ENCODE assay signal across 24 cellular contexts in genomic region chr6:90708410-90708809, GRCh38.
"Had no signal": no experiment of that assay in that cellular context is flagged by ENCODE, and none has a peak within 500 bp of the region (broad histone marks: within the 10 kb centered on the region; RNA-seq: fewer than 3 reads in every experiment).

No MANE protein-coding gene starts in this region.

- H3K36me3 Mint-ChIP-seq: naive thymus-derived CD8-positive, alpha-beta T cell; stimulated activated effector memory CD8-positive, alpha-beta T cell treated with anti-CD3 and anti-CD28 coated beads, Interleukin-12 subunit alpha, Interleukin-12 subunit beta, amount 100 ng/mL, for 72 hours had no signal

- H3K36me3 ChIP-seq: left lung, lower lobe of right lung, pancreas, sigmoid colon, spleen, suprapubic skin, thoracic aorta, tibial artery, upper lobe of right lung had no signal

- H3K9me3 ChIP-seq: left lung, lower lobe of right lung, pancreas, psoas muscle, sigmoid colon, spleen, suprapubic skin, thoracic aorta, tibial artery, upper lobe of right lung had no signal

- H3K4me3 ChIP-seq: left lung, lower lobe of right lung, pancreas, psoas muscle, sigmoid colon, spleen, suprapubic skin, thoracic aorta, tibial artery, upper lobe of right lung had no signal

- DNase-seq: hippocampal formation; kidney glomerular epithelial cell; left cardiac atrium; left lung; lower lobe of right lung; mammary epithelial cell; mesenchymal stem cell; naive thymus-derived CD8-positive, alpha-beta T cell; nucleus accumbens; pancreas; posterior cingulate gyrus; psoas muscle; sigmoid colon; small intestine; spleen; stimulated activated CD4-positive, alpha-beta T cell treated with anti-CD3 and anti-CD28 coated beads, Interleukin-4, amount 100 ng/mL, for 24 hours; stimulated activated naive CD4-positive, alpha-beta T cell; tibial artery; trophoblast cell; upper lobe of right lung had no signal

- H3K27ac ChIP-seq: left lung, lower lobe of right lung, pancreas, psoas muscle, sigmoid colon, spleen, suprapubic skin, thoracic aorta, tibial artery, upper lobe of right lung had no signal

- H3K4me1 Mint-ChIP-seq: naive thymus-derived CD8-positive, alpha-beta T cell; stimulated activated effector memory CD8-positive, alpha-beta T cell treated with anti-CD3 and anti-CD28 coated beads, Interleukin-12 subunit alpha, Interleukin-12 subunit beta, amount 100 ng/mL, for 72 hours had no signal

- H3K27ac Mint-ChIP-seq: naive thymus-derived CD8-positive, alpha-beta T cell; stimulated activated effector memory CD8-positive, alpha-beta T cell treated with anti-CD3 and anti-CD28 coated beads, Interleukin-12 subunit alpha, Interleukin-12 subunit beta, amount 100 ng/mL, for 72 hours; stimulated activated naive CD8-positive, alpha-beta T cell treated with anti-CD3 and anti-CD28 coated beads, Interleukin-15, Interleukin-2, amounts not matched to agents 100 ng/mL and 50 ng/mL, for 24 hours had no signal

- H3K9me3 Mint-ChIP-seq: naive thymus-derived CD8-positive, alpha-beta T cell; stimulated activated effector memory CD8-positive, alpha-beta T cell treated with anti-CD3 and anti-CD28 coated beads, Interleukin-12 subunit alpha, Interleukin-12 subunit beta, amount 100 ng/mL, for 72 hours; stimulated activated naive CD8-positive, alpha-beta T cell treated with anti-CD3 and anti-CD28 coated beads, Interleukin-15, Interleukin-2, amounts not matched to agents 100 ng/mL and 50 ng/mL, for 24 hours had no signal

- H3K4me1 ChIP-seq: left lung, lower lobe of right lung, pancreas, psoas muscle, spleen, suprapubic skin, tibial artery, upper lobe of right lung had no signal

- H3K27me3 ChIP-seq: left lung, pancreas, sigmoid colon, spleen, suprapubic skin, tibial artery, upper lobe of right lung had no signal

- H3K4me3 Mint-ChIP-seq: naive thymus-derived CD8-positive, alpha-beta T cell; stimulated activated effector memory CD8-positive, alpha-beta T cell treated with anti-CD3 and anti-CD28 coated beads, Interleukin-12 subunit alpha, Interleukin-12 subunit beta, amount 100 ng/mL, for 72 hours; stimulated activated naive CD8-positive, alpha-beta T cell treated with anti-CD3 and anti-CD28 coated beads, Interleukin-15, Interleukin-2, amounts not matched to agents 100 ng/mL and 50 ng/mL, for 24 hours had no signal

- ATAC-seq: left cardiac atrium; left lung; lower lobe of right lung; naive thymus-derived CD8-positive, alpha-beta T cell; pancreas; psoas muscle; stimulated activated effector memory CD8-positive, alpha-beta T cell treated with anti-CD3 and anti-CD28 coated beads, Interleukin-12 subunit alpha, Interleukin-12 subunit beta, amount 100 ng/mL, for 72 hours; upper lobe of right lung had no signal
